In genomic region chr17:29623283-29623647, GRCh38 we compare ENCODE assay signal across 7 cellular contexts. TPM values are rescaled to one million over a fixed set of nuclear protein-coding genes. Genes with fewer than 3 reads are reported as not detected.
DNase-seq lines count a peak whose midpoint lies in the region; ATAC-seq and TF ChIP-seq lines count a peak whose summit lies in the region.
"Had no signal": no experiment of that assay in that cellular context is flagged by ENCODE, and none has a peak within 500 bp of the region (broad histone marks: within the 10 kb centered on the region; RNA-seq: fewer than 3 reads in every experiment).

No MANE protein-coding gene starts in this region.

- peak overlapping the region; percentile 68 for H3K4me3 Mint-ChIP-seq in glutamatergic neuron (ENCODE audit: unreplicated experiment)

- ATAC-seq in Right ventricle myocardium superior (ENCODE audit: poor library complexity): no peak
- no peak for ATAC-seq in upper lobe of right lung

- DNase-seq in right atrium auricular region (ENCODE audit: low spot score) (no peak), Right ventricle myocardium superior (no peak), glutamatergic neuron (no peak), upper lobe of right lung (no peak), glomerular visceral epithelial cell (ENCODE audit: extremely low spot score) (no peak), DMS 273 (lab: John Stamatoyannopoulos, UW; ENCODE audit: unreplicated experiment) (no peak)
- DNase-seq: GF-D8 had no signal

- H3K4me3 ChIP-seq in right atrium auricular region: peak overlapping the region in 1 of 2 donors; percentile 69
- peak overlapping the region; percentile 76 for H3K4me3 ChIP-seq in upper lobe of right lung

- peaks cover 3% of the 10 kb centered on the region for H3K9me3 Mint-ChIP-seq in glutamatergic neuron (ENCODE audit: unreplicated experiment)

- no peak overlapping the region for H3K27ac Mint-ChIP-seq in glutamatergic neuron (ENCODE audit: unreplicated experiment)

- H3K36me3 Mint-ChIP-seq in glutamatergic neuron (ENCODE audit: unreplicated experiment): no peaks in the 10 kb centered on the region

- H3K9me3 ChIP-seq in right atrium auricular region (no peaks in the 10 kb centered on the region), upper lobe of right lung (no peaks in the 10 kb centered on the region)

- H3K36me3 ChIP-seq in right atrium auricular region (no peaks in the 10 kb centered on the region), upper lobe of right lung (no peaks in the 10 kb centered on the region)

- H3K27me3 ChIP-seq in right atrium auricular region: no peaks in the 10 kb centered on the region
- no peaks in the 10 kb centered on the region for H3K27me3 ChIP-seq in upper lobe of right lung

- H3K4me1 Mint-ChIP-seq in glutamatergic neuron (ENCODE audit: low read depth, unreplicated experiment): no peaks in the 10 kb centered on the region

- peak overlapping the region; percentile 82 to 86 for H3K27ac ChIP-seq in right atrium auricular region
- no peak overlapping the region for H3K27ac ChIP-seq in upper lobe of right lung

- H3K4me1 ChIP-seq in right atrium auricular region: peaks cover 0 to 57% of the 10 kb centered on the region in 2 donors
- H3K4me1 ChIP-seq in upper lobe of right lung: peaks cover 14% of the 10 kb centered on the region

- no peak for TF ChIP-seq CTCF in right atrium auricular region (IDR thresholded peaks at IDR 0.05)
- TF ChIP-seq CTCF in glutamatergic neuron (IDR thresholded peaks at IDR 0.05; ENCODE audit: partially characterized antibody, unreplicated experiment): no peak
- TF ChIP-seq CTCF in upper lobe of right lung (IDR thresholded peaks at IDR 0.05): no peak

- intact Hi-C loops in Right ventricle myocardium superior (cut with DNase I): no loop called here
- intact Hi-C loops in upper lobe of right lung (cut with DNase I): no loop called here

- H3K27me3 Mint-ChIP-seq in glutamatergic neuron (ENCODE audit: unreplicated experiment): peaks cover 15% of the 10 kb centered on the region

RNA-seq across cellular contexts. Expression of gene CORO6, which starts 0.6 kb away (rescaled TPM):
- total RNA-seq in right atrium auricular region (10 to 100 TPM; 65.0 to 87.6 TPM), Right ventricle myocardium superior (83.6 TPM), glutamatergic neuron (ENCODE audit: unreplicated experiment) (1.4 TPM), upper lobe of right lung (7.7 TPM)

RNA-seq across cellular contexts. Expression of gene ANKRD13B, which starts 30.3 kb away (rescaled TPM):
- 1 to 10 TPM; 6.6 to 8.3 TPM for total RNA-seq in right atrium auricular region
- total RNA-seq in Right ventricle myocardium superior: 9.3 TPM
- 123 TPM for total RNA-seq in glutamatergic neuron (ENCODE audit: unreplicated experiment)
- total RNA-seq in upper lobe of right lung: 6.8 TPM

RNA-seq across cellular contexts. Expression of gene GIT1, which starts 33.8 kb away (rescaled TPM):
- total RNA-seq in right atrium auricular region (10 to 100 TPM; 26.7 to 48.1 TPM), Right ventricle myocardium superior (28.5 TPM), glutamatergic neuron (ENCODE audit: unreplicated experiment) (46.7 TPM), upper lobe of right lung (64.8 TPM)

RNA-seq across cellular contexts. Expression of gene TP53I13, which starts 54.8 kb away (rescaled TPM):
- total RNA-seq in right atrium auricular region: 10 to 100 TPM; 48.8 to 67.0 TPM
- total RNA-seq in Right ventricle myocardium superior: 39.2 TPM
- total RNA-seq in glutamatergic neuron (ENCODE audit: unreplicated experiment): 14.3 TPM
- 51.9 TPM for total RNA-seq in upper lobe of right lung

RNA-seq across cellular contexts. Expression of gene ABHD15, which starts 56.4 kb away (rescaled TPM):
- total RNA-seq in right atrium auricular region: 1 to 10 TPM; 9.0 to 9.5 TPM
- 7.0 TPM for total RNA-seq in Right ventricle myocardium superior
- 2.5 TPM for total RNA-seq in glutamatergic neuron (ENCODE audit: unreplicated experiment)
- total RNA-seq in upper lobe of right lung: 10.9 TPM

Comparison
In these comparisons a context has a peak if more than half of its experiments do, and no peak if none do; other contexts are left out.
1. RNA of gene ANKRD13B, which starts 30.3 kb away (total RNA-seq): 123 TPM in glutamatergic neuron (single experiment); 9.3 TPM in Right ventricle myocardium superior (single experiment), 6.6 to 8.3 TPM in right atrium auricular region and 6.8 TPM in upper lobe of right lung (single experiment); every median in the first group is over 10 times any median in the second.